8 cellular contexts compared by ENCODE assay signal in genomic region chr3:184561329-184562145, GRCh38. TPM values are rescaled to one million over a fixed set of nuclear protein-coding genes. Genes with fewer than 3 reads are reported as not detected.
DNase-seq lines count a peak whose midpoint lies in the region; ATAC-seq, FAIRE-seq and TF ChIP-seq lines count a peak whose summit lies in the region.

Gene EPHB3 (plus strand): TSS chr3:184561785. CDS start chr3:184562236, 451 bp downstream.

- CTCF ChIA-PET in activated CD4-positive, alpha-beta memory T cell treated with anti-CD3 and anti-CD28 coated beads for 36 hours (lab: Charles Lee): interaction anchor here (0.5 to 3.2 kb wide), 62 partner anchors 8 to 618 kb away, joined by 3 to 33 read pairs (median 4); partner anchors contain the start of genes MAGEF1 and VPS8
- CTCF ChIA-PET in HepG2 (lab: Yijun Ruan, JAX; ENCODE audit: low intra/inter-chr PET ratio, low total read pairs): interaction anchor here (1.6 to 1.8 kb wide), 3 partner anchors 166 to 242 kb away, joined by 6 to 16 read pairs (median 9); no protein-coding TSS in a partner anchor

- no peak within 1 kb of the TSS for H3K9ac ChIP-seq in HepG2 (ENCODE audit: insufficient read depth, low read depth, low read length)

- H3K9me3 Mint-ChIP-seq in CD4-positive, CD25-positive, alpha-beta regulatory T cell: peaks cover 0 to 3% (median 0%) of the 10 kb centered on the region in 7 donors
- no peaks in the 10 kb centered on the region for H3K9me3 Mint-ChIP-seq in activated CD4-positive, alpha-beta memory T cell treated with anti-CD3 and anti-CD28 coated beads for 36 hours

- POLR2A ChIA-PET in activated CD4-positive, alpha-beta memory T cell treated with anti-CD3 and anti-CD28 coated beads for 36 hours (lab: Charles Lee): interaction anchor here (0.7 to 1.7 kb wide), 2 partner anchors 75 to 150 kb away, joined by 3 to 4 read pairs; partner anchors contain the start of gene MAGEF1
- POLR2A ChIA-PET in HepG2 (lab: Yijun Ruan, JAX): interaction anchor here (0.7 to 1.4 kb wide), 2 partner anchors 150 to 163 kb away, joined by 3 to 11 read pairs; partner anchors contain the start of gene MAGEF1

- TF ChIP-seq RAD21 in HepG2 (CRISPR knock-in tag; IDR thresholded peaks at IDR 0.05): peak; percentile 98

- TF ChIP-seq POLR2A in HepG2 (IDR thresholded peaks at IDR 0.05; ENCODE audit: insufficient read depth in 1 of 2, low read depth in 2 of 2, low read length in 2 of 2): no peak

- peak within 1 kb of the TSS; percentile 76 for H3K4me2 ChIP-seq in HepG2 (ENCODE audit: low read depth, low read length)

- in situ Hi-C loops in HepG2 (cut with HindIII; ENCODE audit: extremely low pct_ligation_motif_present, low pct_unique_long_range_greater_than_20kb): no loop called here

- peak within 1 kb of the TSS in 2 of 3 donors; percentile 20 to 55 for H3K27ac Mint-ChIP-seq in CD4-positive, CD25-positive, alpha-beta regulatory T cell
- H3K27ac Mint-ChIP-seq in activated CD4-positive, alpha-beta memory T cell treated with anti-CD3 and anti-CD28 coated beads for 36 hours: peak within 1 kb of the TSS; percentile 0

- peak within 1 kb of the TSS; percentile 21 for H3K4me3 ChIP-seq in CD4-positive, CD25-positive, alpha-beta regulatory T cell (ENCODE audit: low read depth, low read length)
- H3K4me3 ChIP-seq in HepG2 (replicated peaks in 1 of 3; ENCODE audit: insufficient read depth in 1 of 3, low read depth in 2 of 3, low read length in 3 of 3): peak within 1 kb of the TSS; percentile 43 to 68 (median 50); a peak in 5 of 6 replicates

- no peak within 1 kb of the TSS for H2AFZ ChIP-seq in HepG2 (ENCODE audit: low read length)

- H3K36me3 Mint-ChIP-seq in CD4-positive, CD25-positive, alpha-beta regulatory T cell: no peaks in the 10 kb centered on the region
- H3K36me3 Mint-ChIP-seq in activated CD4-positive, alpha-beta memory T cell treated with anti-CD3 and anti-CD28 coated beads for 36 hours: no peaks in the 10 kb centered on the region

- BruUV-seq in HepG2 (replicated peaks; lab: Mats Ljungman, UMichigan): no TSS peak

- H3K4me1 Mint-ChIP-seq in CD4-positive, CD25-positive, alpha-beta regulatory T cell: peaks cover 0 to 22% (median 11%) of the 10 kb centered on the region in 4 donors
- peaks cover 28% of the 10 kb centered on the region for H3K4me1 Mint-ChIP-seq in activated CD4-positive, alpha-beta memory T cell treated with anti-CD3 and anti-CD28 coated beads for 36 hours (ENCODE audit: low read depth)

- peaks cover 66% of the 10 kb centered on the region for H3K27me3 Mint-ChIP-seq in CD4-positive, CD25-positive, alpha-beta regulatory T cell
- H3K27me3 Mint-ChIP-seq in activated CD4-positive, alpha-beta memory T cell treated with anti-CD3 and anti-CD28 coated beads for 36 hours: peaks cover 15% of the 10 kb centered on the region

- peak; percentile 67 to 86 (median 80) for DNase-seq in CD4-positive, CD25-positive, alpha-beta regulatory T cell
- DNase-seq in HK-2 (ENCODE audit: unreplicated experiment) (peak; percentile 95), NCI-H82 (lab: John Stamatoyannopoulos, UW) (peak; percentile 100), dermis microvascular lymphatic vessel endothelial cell (ENCODE audit: low read depth in 2 of 2) (peak; percentile 97 to 99), HepG2 (ENCODE audit: low spot score) (peak; percentile 92)
- peak; percentile 96 for DNase-seq in activated CD4-positive, alpha-beta memory T cell treated with anti-CD3 and anti-CD28 coated beads for 36 hours
- DNase-seq in stimulated activated CD4-positive, alpha-beta T cell treated with anti-CD3 and anti-CD28 coated beads, Interleukin-2, amount 100 ng/mL, for 4 hours (ENCODE audit: low read depth): peak; percentile 76

- H3K27ac ChIP-seq in CD4-positive, CD25-positive, alpha-beta regulatory T cell (ENCODE audit: insufficient read depth, low read length, poor library complexity, severe bottlenecking): no peak within 1 kb of the TSS
- H3K27ac ChIP-seq in HepG2 (ENCODE audit: extremely low read length, insufficient read depth, low read length): no peak within 1 kb of the TSS

- no peaks in the 10 kb centered on the region for H3K36me3 ChIP-seq in CD4-positive, CD25-positive, alpha-beta regulatory T cell (ENCODE audit: control insufficient read depth, insufficient read depth, low read length)
- H3K36me3 ChIP-seq in HepG2 (replicated peaks in 1 of 2; ENCODE audit: control insufficient read depth in 1 of 2, insufficient read depth in 2 of 2, low read length in 2 of 2): no peaks in the 10 kb centered on the region

- TF ChIP-seq CTCF in HepG2 (CRISPR knock-in tag; IDR thresholded peaks at IDR 0.05): peak; percentile 97

- TF ChIP-seq EP300 in HepG2 (IDR thresholded peaks at IDR 0.05; ENCODE audit: low read depth in 2 of 2, low read length in 2 of 2): no peak; a peak in 1 of 4 replicates
- TF ChIP-seq EP300 in HepG2 (CRISPR knock-in tag; IDR thresholded peaks at IDR 0.05; ENCODE audit: borderline replicate concordance): no peak

- H3K27me3 ChIP-seq in CD4-positive, CD25-positive, alpha-beta regulatory T cell (ENCODE audit: control insufficient read depth, insufficient read depth, low read length): peaks cover 27% of the 10 kb centered on the region
- H3K27me3 ChIP-seq in HepG2 (ENCODE audit: control insufficient read depth in 1 of 2, insufficient read depth in 2 of 2, low read length in 2 of 2): peaks cover 12 to 84% of the 10 kb centered on the region in 2 experiments

- no peaks in the 10 kb centered on the region for H4K20me1 ChIP-seq in HepG2 (ENCODE audit: insufficient read depth, low read length)

- peak; percentile 80 to 82 for ATAC-seq in CD4-positive, CD25-positive, alpha-beta regulatory T cell (ENCODE audit: low read depth in 2 of 2)
- ATAC-seq in GM19463 (IDR thresholded peaks at IDR 0.05; ENCODE audit: unreplicated experiment): peak; percentile 87
- ATAC-seq in HepG2: peak; percentile 95

- peak; percentile 60 for FAIRE-seq in HepG2 (lab: Jason Lieb, UNC)

- H3K79me2 ChIP-seq in HepG2 (ENCODE audit: insufficient read depth, low read length): no peaks in the 10 kb centered on the region

- H3K9me3 ChIP-seq in CD4-positive, CD25-positive, alpha-beta regulatory T cell (ENCODE audit: control insufficient read depth in 2 of 2, low read length in 2 of 2): no peaks in the 10 kb centered on the region
- no peaks in the 10 kb centered on the region for H3K9me3 ChIP-seq in HepG2 (ENCODE audit: low read length)

- 6% methylated on average over 31 of the region's 74 CpGs for WGBS in HepG2 (ENCODE audit: low lambda C conversion rate)

- intact Hi-C loops in activated CD4-positive, alpha-beta memory T cell treated with anti-CD3 and anti-CD28 coated beads for 36 hours (cut with micrococcal nuclease): loop anchor here (1.0 kb wide), 5 partner anchors 151 to 250 kb away; partner anchors contain the start of gene MAGEF1
- intact Hi-C loops in HepG2 (cut with micrococcal nuclease; ENCODE audit: unreplicated experiment): loop anchor here (1.0 kb wide), 3 partner anchors 187 to 242 kb away; no protein-coding TSS in a partner anchor

- peaks cover 20% of the 10 kb centered on the region for H3K4me1 ChIP-seq in CD4-positive, CD25-positive, alpha-beta regulatory T cell (ENCODE audit: control insufficient read depth, insufficient read depth, low read length, poor library complexity, severe bottlenecking)
- H3K4me1 ChIP-seq in HepG2 (ENCODE audit: insufficient read depth, low read length): peaks cover 27% of the 10 kb centered on the region

- H3K4me3 Mint-ChIP-seq in CD4-positive, CD25-positive, alpha-beta regulatory T cell: peak within 1 kb of the TSS; percentile 7 to 81 (median 58)
- H3K4me3 Mint-ChIP-seq in activated CD4-positive, alpha-beta memory T cell treated with anti-CD3 and anti-CD28 coated beads for 36 hours: peak within 1 kb of the TSS; percentile 49

TF ChIP-seq in HepG2, 621 proteins besides CTCF, POLR2A, EP300 and RAD21 (continues in another document):
- TF ChIP-seq GABPA (IDR thresholded peaks at IDR 0.05; ENCODE audit: low read depth, low read length): no peak
- TF ChIP-seq GABPA (CRISPR knock-in tag; IDR thresholded peaks at IDR 0.05; ENCODE audit: low read depth): no peak
- no peak for TF ChIP-seq TRIM24 (CRISPR knock-in tag; IDR thresholded peaks at IDR 0.05)
- TF ChIP-seq TBX3 (IDR thresholded peaks at IDR 0.05; ENCODE audit: borderline replicate concordance): no peak

RNA-seq across cellular contexts. Expression of gene EPHB3, which starts in this region (rescaled TPM):
- total RNA-seq in CD4-positive, CD25-positive, alpha-beta regulatory T cell: not detected
- not detected for polyA plus RNA-seq in CD4-positive, CD25-positive, alpha-beta regulatory T cell
- under 1 TPM in 1 of 2 experiments, not detected in 1; 0.07 TPM for total RNA-seq in activated CD4-positive, alpha-beta memory T cell treated with anti-CD3 and anti-CD28 coated beads for 36 hours
- total RNA-seq in dermis microvascular lymphatic vessel endothelial cell (0.13 and 0.25 TPM in 2 replicates), HepG2 (2016; rRNA removed; fragmentation: Illumina TruSeq; extraction: Trizol) (not detected in 2 replicates)
- total RNA-seq in HepG2 (2016; cell fraction: cytosol; rRNA removed; fragmentation: Illumina TruSeq; extraction: Trizol; ENCODE audit: low read depth): not detected in 2 replicates
- not detected in 2 replicates for total RNA-seq in HepG2 (2016; cell fraction: insoluble cytoplasmic fraction; rRNA removed; fragmentation: Illumina TruSeq; extraction: Trizol)
- 0.17 TPM in 1 of 2 replicates, not detected in the other for total RNA-seq in HepG2 (2016; cell fraction: membrane; rRNA removed; fragmentation: Illumina TruSeq; extraction: Trizol)
- total RNA-seq in HepG2 (2016; cell fraction: nucleus; rRNA removed; fragmentation: Illumina TruSeq; extraction: Trizol): 0.09 TPM in 2 replicates
- 0.01 TPM in 2 replicates for polyA plus RNA-seq in HepG2 (2011; rRNA removed)
- polyA plus RNA-seq in HepG2 (2011; cell fraction: cytosol; rRNA removed): 0.03 TPM in 1 of 2 replicates, not detected in the other
- polyA plus RNA-seq in HepG2 (2011; cell fraction: nucleus; rRNA removed): 0.09 and 0.11 TPM in 2 replicates
- not detected in 2 replicates for polyA plus RNA-seq in HepG2 (2012)
- not detected in 2 replicates for polyA plus RNA-seq in HepG2 (2016; cell fraction: cytosol; fragmentation: Illumina TruSeq; extraction: Trizol; ENCODE audit: low read depth)
- polyA plus RNA-seq in HepG2 (2016; cell fraction: insoluble cytoplasmic fraction; fragmentation: Illumina TruSeq; extraction: Trizol; ENCODE audit: low read depth): not detected in 2 replicates
- polyA plus RNA-seq in HepG2 (2016; cell fraction: membrane; fragmentation: Illumina TruSeq; extraction: Trizol; ENCODE audit: low read depth): 0.14 TPM in 1 of 2 replicates, not detected in the other
- polyA plus RNA-seq in HepG2 (2016; cell fraction: nucleus; fragmentation: Illumina TruSeq; extraction: Trizol; ENCODE audit: insufficient read depth, low read depth): 0.13 TPM in 1 of 2 replicates, not detected in the other
- 2.1 TPM in 1 of 2 replicates, not detected in the other for polyA minus RNA-seq in HepG2 (2011; rRNA and poly(A)+ RNA removed; ENCODE audit: low replicate concordance)
- not detected in 2 replicates for polyA minus RNA-seq in HepG2 (2011; cell fraction: cytosol; rRNA and poly(A)+ RNA removed)
- polyA minus RNA-seq in HepG2 (2011; cell fraction: nucleus; rRNA and poly(A)+ RNA removed): not detected in 2 replicates

Comparison
In these comparisons a context has a peak if more than half of its experiments do, and no peak if none do; other contexts are left out.
1. Peak in DNase-seq, ATAC-seq and H3K4me3 ChIP-seq in CD4-positive, CD25-positive, alpha-beta regulatory T cell; RNA of the gene not detected or under 1 TPM.
2. Peak in DNase-seq in activated CD4-positive, alpha-beta memory T cell treated with anti-CD3 and anti-CD28 coated beads for 36 hours; RNA of the gene not detected or under 1 TPM.
3. Peak in DNase-seq in dermis microvascular lymphatic vessel endothelial cell; RNA of the gene not detected or under 1 TPM.